In the genomic region with DNA sequence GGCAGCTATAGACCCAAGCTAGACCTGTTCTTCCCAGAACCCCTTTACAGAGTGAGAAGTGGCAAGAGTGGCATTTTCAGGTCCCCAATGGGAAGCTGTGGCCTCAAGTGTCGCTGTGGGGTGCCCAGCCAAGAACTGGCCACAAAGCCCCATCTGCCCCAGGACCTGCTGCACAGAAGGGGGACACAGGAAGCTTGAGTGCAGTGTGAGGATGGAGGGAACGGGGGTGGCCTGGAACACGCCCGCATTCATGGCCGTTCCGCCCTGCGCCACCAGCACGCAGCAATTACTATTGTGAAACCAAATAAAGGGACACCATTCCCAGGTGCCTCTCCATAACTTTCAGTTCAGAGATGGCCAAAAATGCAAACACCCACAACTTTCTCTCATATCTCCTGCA, we compare ENCODE assay signal across 7 cellular contexts.
"Had no signal": no experiment of that assay in that cellular context is flagged by ENCODE, and none has a peak within 500 bp of the region (broad histone marks: within the 10 kb centered on the region; RNA-seq: fewer than 3 reads in every experiment).

No MANE protein-coding gene starts in this region.

- H3K4me3 ChIP-seq: GM23248, HAP-1 had no signal

- H3K27ac ChIP-seq: GM23248 had no signal

- ATAC-seq: HCT116 had no signal

- DNase-seq: GM23248, GOT3, H7, HFFc6, IMR-90 had no signal
